ENCODE assay signal across 9 cellular contexts in the genomic region with DNA sequence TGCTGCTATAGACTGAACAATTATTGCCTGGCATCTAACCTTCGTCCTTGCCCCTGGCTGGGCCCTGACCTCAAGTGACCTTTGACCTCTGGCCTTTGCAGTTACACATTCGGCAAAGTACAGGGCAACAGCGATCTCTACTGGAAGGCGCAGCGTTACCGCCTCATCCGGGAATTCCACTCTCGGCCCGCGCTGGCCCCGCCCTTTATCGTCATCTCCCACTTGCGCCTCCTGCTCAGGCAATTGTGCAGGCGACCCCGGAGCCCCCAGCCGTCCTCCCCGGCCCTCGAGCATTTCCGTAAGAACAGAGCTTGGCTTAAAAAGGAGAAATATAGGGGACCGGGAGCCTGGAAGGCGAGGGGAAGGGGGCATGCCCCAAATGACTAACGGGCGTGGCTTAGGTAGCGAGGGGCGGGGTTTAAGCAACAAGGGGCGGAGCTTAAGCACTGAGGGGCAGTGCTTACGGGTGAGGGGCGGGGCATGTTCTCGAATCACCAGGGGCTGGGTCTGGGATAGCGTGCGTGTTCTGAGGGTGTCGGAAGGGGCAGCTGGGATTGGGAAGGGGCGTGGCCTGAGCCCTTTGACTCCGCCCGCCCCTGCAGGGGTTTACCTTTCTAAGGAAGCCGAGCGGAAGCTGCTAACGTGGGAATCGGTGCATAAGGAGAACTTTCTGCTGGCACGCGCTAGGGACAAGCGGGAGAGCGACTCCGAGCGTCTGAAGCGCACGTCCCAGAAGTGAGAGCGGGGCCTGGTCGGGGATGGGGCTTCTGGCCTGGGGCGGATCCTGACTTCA. TPM values are rescaled to one million over a fixed set of nuclear protein-coding genes. Genes with fewer than 3 reads are reported as not detected.
A peak's percentile ranks its signal among the peaks of the same experiment; 100 is the strongest.
DNase-seq lines count a peak whose midpoint lies in the region; ATAC-seq and TF ChIP-seq lines count a peak whose summit lies in the region.
"Had no signal": no experiment of that assay in that cellular context is flagged by ENCODE, and none has a peak within 500 bp of the region (broad histone marks: within the 10 kb centered on the region; RNA-seq: fewer than 3 reads in every experiment).

No MANE protein-coding gene starts in this region.

- ATAC-seq in naive thymus-derived CD8-positive, alpha-beta T cell: peak in 1 of 2 donors; percentile 62
- no peak for ATAC-seq in HG02938 (IDR thresholded peaks at IDR 0.05; ENCODE audit: unreplicated experiment)
- no peak for ATAC-seq in GM19397 (IDR thresholded peaks at IDR 0.05; ENCODE audit: unreplicated experiment)

- H3K27me3 Mint-ChIP-seq in CD14-positive monocyte (ENCODE audit: low read depth in 3 of 3): peaks cover 2 to 3% (median 2%) of the 10 kb centered on the region in 3 donors
- peaks cover 0 to 16% (median 4%) of the 10 kb centered on the region in 5 donors for H3K27me3 Mint-ChIP-seq in naive thymus-derived CD8-positive, alpha-beta T cell

- H3K27ac Mint-ChIP-seq in CD14-positive monocyte: peak overlapping the region in 5 of 7 donors; percentile 53 to 75 (median 64)
- peak overlapping the region in 2 of 10 donors; percentile 34 to 67 for H3K27ac Mint-ChIP-seq in naive thymus-derived CD8-positive, alpha-beta T cell

- peaks cover 27% of the 10 kb centered on the region for H3K4me1 Mint-ChIP-seq in CD14-positive monocyte
- H3K4me1 Mint-ChIP-seq in naive thymus-derived CD8-positive, alpha-beta T cell: peaks cover 0 to 17% (median 7%) of the 10 kb centered on the region in 4 donors

- H3K9me3 Mint-ChIP-seq in CD14-positive monocyte: peaks cover 0 to 4% (median 2%) of the 10 kb centered on the region in 7 donors
- H3K9me3 Mint-ChIP-seq in naive thymus-derived CD8-positive, alpha-beta T cell: peaks cover 0 to 2% (median 0%) of the 10 kb centered on the region in 9 donors

- DNase-seq in CD14-positive monocyte (ENCODE audit: low spot score) (peak; percentile 65), T-helper 2 cell (peak in 3 of 5 experiments; percentile 13 to 40 (median 28)), NOMO-1 (lab: John Stamatoyannopoulos, UW; ENCODE audit: unreplicated experiment in 2 of 2) (no peak), NCI-H774 (lab: John Stamatoyannopoulos, UW) (no peak)
- DNase-seq in effector CD4-positive, alpha-beta T cell: peak; percentile 17
- peak in 6 of 10 donors; percentile 18 to 37 (median 26) for DNase-seq in naive thymus-derived CD8-positive, alpha-beta T cell

- peak overlapping the region; percentile 45 to 57 for H3K4me3 Mint-ChIP-seq in CD14-positive monocyte
- peak overlapping the region in 4 of 10 donors; percentile 14 to 74 (median 36) for H3K4me3 Mint-ChIP-seq in naive thymus-derived CD8-positive, alpha-beta T cell

- TF ChIP-seq CTCF in CD14-positive monocyte (IDR thresholded peaks at IDR 0.05): peak; percentile 28

- intact Hi-C loops in CD14-positive monocyte (cut with micrococcal nuclease): no loop called here

- H3K36me3 Mint-ChIP-seq in CD14-positive monocyte: peaks cover 0 to 3% of the 10 kb centered on the region in 2 donors
- H3K36me3 Mint-ChIP-seq in naive thymus-derived CD8-positive, alpha-beta T cell: no peaks in the 10 kb centered on the region

- POLR2A ChIA-PET in naive thymus-derived CD8-positive, alpha-beta T cell (lab: Charles Lee): no interaction called here

RNA-seq across cellular contexts. Expression of a gene that starts 52.7 kb away (rescaled TPM):
- 1 to 10 TPM; 6.0 to 6.6 TPM for polyA plus RNA-seq in CD14-positive monocyte
- total RNA-seq in naive thymus-derived CD8-positive, alpha-beta T cell: not detected
- polyA plus RNA-seq in naive thymus-derived CD8-positive, alpha-beta T cell: not detected

RNA-seq across cellular contexts. Expression of a gene that starts 55.1 kb away (rescaled TPM):
- polyA plus RNA-seq in CD14-positive monocyte: not detected
- total RNA-seq in naive thymus-derived CD8-positive, alpha-beta T cell: not detected
- polyA plus RNA-seq in naive thymus-derived CD8-positive, alpha-beta T cell: not detected
- total RNA-seq: Daoy had no signal

Comparison
In these comparisons a context has a peak if more than half of its experiments do, and no peak if none do; other contexts are left out.
1. DNase-seq: peak in CD14-positive monocyte (single experiment), T-helper 2 cell (3 of 5), effector CD4-positive, alpha-beta T cell (single experiment) and naive thymus-derived CD8-positive, alpha-beta T cell (6 of 10); none in NOMO-1 (0 of 2) and NCI-H774 (single experiment).
2. RNA of a gene that starts 52.7 kb away (polyA plus RNA-seq): 6.0 to 6.6 TPM in CD14-positive monocyte; not detected in naive thymus-derived CD8-positive, alpha-beta T cell; every median in the first group is over 4 times any median in the second.